Comparison of ENCODE assay signal across 1 cellular context in genomic region chr19:29881386-29881785, GRCh38.
TF ChIP-seq lines count a peak whose summit lies in the region.

No MANE protein-coding gene starts in this region.

TF ChIP-seq in WTC11, 78 proteins besides CTCF, POLR2A, EP300 and RAD21 (continued from another document):
- TF ChIP-seq PRDM15 (CRISPR knock-in tag; IDR thresholded peaks at IDR 0.05), result no peak
- no peak for TF ChIP-seq ATF1 (CRISPR knock-in tag; IDR thresholded peaks at IDR 0.05)
- TF ChIP-seq FOXP4 (CRISPR knock-in tag; IDR thresholded peaks at IDR 0.05), result no peak
